ENCODE assay signal across 2 cellular contexts in the genomic region with DNA sequence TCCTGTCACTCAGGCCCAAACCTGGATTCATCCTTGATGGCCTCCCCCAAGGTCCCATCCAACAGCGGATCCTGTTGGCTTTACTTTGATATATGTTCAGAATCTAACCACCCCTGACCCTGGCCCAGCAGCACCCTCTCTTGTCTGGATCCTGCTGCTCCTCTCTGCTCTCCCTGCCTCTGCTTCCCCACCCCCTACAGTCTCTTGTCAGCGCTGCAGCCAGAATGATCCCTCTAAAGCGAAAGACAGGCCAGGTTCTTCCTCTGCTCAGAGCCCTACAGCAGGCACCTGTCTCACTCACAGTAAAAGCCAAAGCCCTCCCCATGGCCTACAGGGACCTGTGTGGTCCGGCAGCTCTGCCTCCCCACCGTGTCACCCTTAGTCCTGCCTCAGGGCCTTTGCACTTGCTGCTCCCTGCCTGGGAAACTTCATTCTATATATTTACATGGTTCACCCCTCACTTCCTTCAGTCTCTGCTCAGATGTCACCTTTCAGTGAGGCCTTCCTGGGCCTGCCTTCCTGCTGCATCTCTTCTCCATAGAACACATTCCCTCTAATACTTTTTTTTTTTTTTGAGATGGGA.
TF ChIP-seq lines count a peak whose summit lies in the region.

No MANE protein-coding gene starts in this region.

TF ChIP-seq in HCT116, 20 proteins besides CTCF, POLR2A, EP300 and RAD21:
- no peak for TF ChIP-seq YY1 (IDR thresholded peaks at IDR 0.05; ENCODE audit: extremely low read depth, insufficient replicate concordance, low read depth, low read length)
TF ChIP-seq in HCT116: peak in this region for 0.

TF ChIP-seq in WTC11, 78 proteins besides CTCF, POLR2A, EP300 and RAD21 (continued from another document):
- TF ChIP-seq, protein P1, sequence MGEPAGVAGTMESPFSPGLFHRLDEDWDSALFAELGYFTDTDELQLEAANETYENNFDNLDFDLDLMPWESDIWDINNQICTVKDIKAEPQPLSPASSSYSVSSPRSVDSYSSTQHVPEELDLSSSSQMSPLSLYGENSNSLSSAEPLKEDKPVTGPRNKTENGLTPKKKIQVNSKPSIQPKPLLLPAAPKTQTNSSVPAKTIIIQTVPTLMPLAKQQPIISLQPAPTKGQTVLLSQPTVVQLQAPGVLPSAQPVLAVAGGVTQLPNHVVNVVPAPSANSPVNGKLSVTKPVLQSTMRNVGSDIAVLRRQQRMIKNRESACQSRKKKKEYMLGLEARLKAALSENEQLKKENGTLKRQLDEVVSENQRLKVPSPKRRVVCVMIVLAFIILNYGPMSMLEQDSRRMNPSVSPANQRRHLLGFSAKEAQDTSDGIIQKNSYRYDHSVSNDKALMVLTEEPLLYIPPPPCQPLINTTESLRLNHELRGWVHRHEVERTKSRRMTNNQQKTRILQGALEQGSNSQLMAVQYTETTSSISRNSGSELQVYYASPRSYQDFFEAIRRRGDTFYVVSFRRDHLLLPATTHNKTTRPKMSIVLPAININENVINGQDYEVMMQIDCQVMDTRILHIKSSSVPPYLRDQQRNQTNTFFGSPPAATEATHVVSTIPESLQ (CRISPR knock-in tag; IDR thresholded peaks at IDR 0.05) = no peak
